35 cellular contexts compared by ENCODE assay signal in the genomic region with DNA sequence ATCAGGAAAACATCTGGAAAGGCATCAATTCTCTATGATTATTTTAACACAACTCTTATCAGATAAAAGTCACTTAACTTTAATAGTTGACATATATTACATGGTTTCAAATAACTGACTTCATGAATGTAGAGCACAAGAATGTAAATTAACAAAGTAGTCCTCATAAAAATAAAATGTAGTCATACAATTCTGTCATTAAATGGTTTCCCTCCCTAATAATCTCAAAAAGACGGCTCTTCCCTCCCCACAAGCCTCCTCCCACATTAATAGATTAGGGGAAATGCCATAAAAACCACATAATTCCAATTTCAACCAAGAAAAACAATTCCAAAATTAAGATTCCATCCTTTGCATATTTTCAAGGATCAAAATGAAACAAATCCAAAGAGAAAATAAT. TPM values are rescaled to one million over a fixed set of nuclear protein-coding genes. Genes with fewer than 3 reads are reported as not detected.
DNase-seq lines count a peak whose midpoint lies in the region; ATAC-seq, FAIRE-seq and TF ChIP-seq lines count a peak whose summit lies in the region.
"Had no signal": no experiment of that assay in that cellular context is flagged by ENCODE, and none has a peak within 500 bp of the region (broad histone marks: within the 10 kb centered on the region; RNA-seq: fewer than 3 reads in every experiment).

No MANE protein-coding gene starts in this region.

- H3K4me3 Mint-ChIP-seq in activated naive CD8-positive, alpha-beta T cell treated with anti-CD3 and anti-CD28 coated beads, Interleukin-2, amount 50 U/mL, for 24 hours: no peak overlapping the region
- H3K4me3 Mint-ChIP-seq in activated naive CD8-positive, alpha-beta T cell treated with anti-CD3 and anti-CD28 coated beads for 36 hours: no peak overlapping the region
- H3K4me3 Mint-ChIP-seq in mesothelial cell of epicardium (no peak overlapping the region), type B pancreatic cell (no peak overlapping the region)
- H3K4me3 Mint-ChIP-seq: activated T-cell treated with anti-CD3 and anti-CD28 coated beads, Interleukin-2, amount 50 U/mL, for 24 hours; endodermal cell had no signal

- H3K36me3 Mint-ChIP-seq in activated naive CD8-positive, alpha-beta T cell treated with anti-CD3 and anti-CD28 coated beads, Interleukin-2, amount 50 U/mL, for 24 hours (ENCODE audit: low read depth): peaks cover 9% of the 10 kb centered on the region
- H3K36me3 Mint-ChIP-seq in activated naive CD8-positive, alpha-beta T cell treated with anti-CD3 and anti-CD28 coated beads for 36 hours: peaks cover 11% of the 10 kb centered on the region
- H3K36me3 Mint-ChIP-seq in mesothelial cell of epicardium (peaks cover 10% of the 10 kb centered on the region), type B pancreatic cell (peaks cover 12% of the 10 kb centered on the region)

- no peaks in the 10 kb centered on the region for H3K9me3 Mint-ChIP-seq in activated naive CD8-positive, alpha-beta T cell treated with anti-CD3 and anti-CD28 coated beads, Interleukin-2, amount 50 U/mL, for 24 hours
- peaks cover 2% of the 10 kb centered on the region for H3K9me3 Mint-ChIP-seq in activated naive CD8-positive, alpha-beta T cell treated with anti-CD3 and anti-CD28 coated beads for 36 hours
- no peaks in the 10 kb centered on the region for H3K9me3 Mint-ChIP-seq in mesothelial cell of epicardium
- H3K9me3 Mint-ChIP-seq in type B pancreatic cell: no peaks in the 10 kb centered on the region
- H3K9me3 Mint-ChIP-seq: activated naive CD8-positive, alpha-beta T cell treated with anti-CD3 and anti-CD28 coated beads, Interleukin-2, amount 10 ng/mL, durations not matched to agents 7 days and 5 days; activated T-cell treated with anti-CD3 and anti-CD28 coated beads, Interleukin-2, amount 50 U/mL, for 24 hours; endodermal cell; naive thymus-derived CD8-positive, alpha-beta T cell; stimulated activated naive CD8-positive, alpha-beta T cell treated with anti-CD3 and anti-CD28 coated beads, Interleukin-15, amount 100 ng/mL, for 72 hours had no signal

- H3K4me1 Mint-ChIP-seq in activated naive CD8-positive, alpha-beta T cell treated with anti-CD3 and anti-CD28 coated beads, Interleukin-2, amount 50 U/mL, for 24 hours: peaks cover 23% of the 10 kb centered on the region
- H3K4me1 Mint-ChIP-seq in activated naive CD8-positive, alpha-beta T cell treated with anti-CD3 and anti-CD28 coated beads for 36 hours: peaks cover 19% of the 10 kb centered on the region
- peaks cover 35% of the 10 kb centered on the region for H3K4me1 Mint-ChIP-seq in mesothelial cell of epicardium
- peaks cover 13% of the 10 kb centered on the region for H3K4me1 Mint-ChIP-seq in type B pancreatic cell (ENCODE audit: unreplicated experiment)

- H3K27ac Mint-ChIP-seq in activated naive CD8-positive, alpha-beta T cell treated with anti-CD3 and anti-CD28 coated beads, Interleukin-2, amount 50 U/mL, for 24 hours: peak overlapping the region; percentile 50
- no peak overlapping the region for H3K27ac Mint-ChIP-seq in activated naive CD8-positive, alpha-beta T cell treated with anti-CD3 and anti-CD28 coated beads for 36 hours
- H3K27ac Mint-ChIP-seq in mesothelial cell of epicardium (peak overlapping the region; percentile 61), type B pancreatic cell (peak overlapping the region; percentile 26)
- H3K27ac Mint-ChIP-seq: activated T-cell treated with anti-CD3 and anti-CD28 coated beads, Interleukin-2, amount 50 U/mL, for 24 hours; endodermal cell had no signal

- TF ChIP-seq EP300 in esophagus muscularis mucosa (IDR thresholded peaks at IDR 0.05): no peak

- H3K4me1 ChIP-seq in esophagus muscularis mucosa: peaks cover 20 to 30% (median 23%) of the 10 kb centered on the region in 4 donors
- H3K4me1 ChIP-seq: uterus had no signal

- H3K27me3 ChIP-seq in esophagus muscularis mucosa: no peaks in the 10 kb centered on the region
- H3K27me3 ChIP-seq: gastrocnemius medialis, pancreas, uterus had no signal

- DNase-seq in activated naive CD8-positive, alpha-beta T cell treated with anti-CD3 and anti-CD28 coated beads, Interleukin-2, amount 50 U/mL, for 24 hours: no peak
- no peak for DNase-seq in activated naive CD8-positive, alpha-beta T cell treated with anti-CD3 and anti-CD28 coated beads for 36 hours
- no peak for DNase-seq in mesothelial cell of epicardium (ENCODE audit: low spot score in 2 of 2, unreplicated experiment in 2 of 2)
- DNase-seq in type B pancreatic cell (ENCODE audit: extremely low spot score, unreplicated experiment): no peak
- DNase-seq in RCC 7860 (ENCODE audit: low spot score): no peak
- DNase-seq in esophagus muscularis mucosa (ENCODE audit: extremely low spot score): no peak
- DNase-seq: activated CD4-positive, alpha-beta T cell treated with anti-CD3 and anti-CD28 coated beads, Interleukin-2, amount 50 U/mL, for 1 hour; activated effector memory CD4-positive, alpha-beta T cell treated with anti-CD3 and anti-CD28 coated beads, Interleukin-2, amount 50 U/mL, for 16 hours; activated naive CD8-positive, alpha-beta T cell treated with anti-CD3 and anti-CD28 coated beads, Interleukin-2, amount 10 ng/mL, durations not matched to agents 7 days and 5 days; activated T-cell treated with anti-CD3 and anti-CD28 coated beads, Interleukin-2, amount 50 U/mL, for 24 hours; AML-193; central memory CD4-positive, alpha-beta T cell; DMS153; endodermal cell; gastrocnemius medialis; H7; lower lobe of right lung; naive thymus-derived CD8-positive, alpha-beta T cell; NCI-H1417 treated with DMSO at 0.1 percent for 48 hours; NCI-H2081 treated with DMSO at 0.1 percent for 48 hours; NCI-H2227 treated with DMSO at 0.1 percent for 48 hours; NCI-H69; pancreas; retina; Right ventricle myocardium superior; small intestine; stimulated activated naive CD8-positive, alpha-beta T cell treated with anti-CD3 and anti-CD28 coated beads, Interleukin-15, amount 100 ng/mL, for 72 hours; T-helper 9 cell; uterus had no signal

- H3K36me3 ChIP-seq in esophagus muscularis mucosa: peaks cover 0 to 24% (median 17%) of the 10 kb centered on the region in 4 donors
- H3K36me3 ChIP-seq: pancreas, uterus had no signal

- no peak for TF ChIP-seq POLR2A in esophagus muscularis mucosa (IDR thresholded peaks at IDR 0.05; ENCODE audit: low read depth)

- H3K4me3 ChIP-seq in esophagus muscularis mucosa: no peak overlapping the region
- H3K4me3 ChIP-seq: gastrocnemius medialis, lower lobe of right lung, pancreas, uterus had no signal

- no peaks in the 10 kb centered on the region for H3K9me3 ChIP-seq in esophagus muscularis mucosa
- H3K9me3 ChIP-seq: gastrocnemius medialis, lower lobe of right lung, pancreas, uterus had no signal

- FAIRE-seq in RCC 7860 (lab: Jason Lieb, UNC): no peak
- FAIRE-seq: A204.1, GM12892, HepG2, pancreas, small intestine had no signal

- TF ChIP-seq CTCF in VCaP (conservative IDR thresholded peaks at IDR 0.05) (no peak), mesothelial cell of epicardium (IDR thresholded peaks at IDR 0.05; ENCODE audit: unreplicated experiment) (no peak), type B pancreatic cell (conservative IDR thresholded peaks at IDR 0.05) (no peak), esophagus muscularis mucosa (IDR thresholded peaks at IDR 0.05) (no peak)

- H3K27ac ChIP-seq in VCaP (peak overlapping the region; percentile 61; the same call in 1 of the 2 replicates), esophagus muscularis mucosa (replicated peaks in 1 of 4) (no peak overlapping the region)
- H3K27ac ChIP-seq: gastrocnemius medialis, lower lobe of right lung, pancreas had no signal

- WGBS in esophagus muscularis mucosa: 73% methylated on average over 1 of the region's 1 CpG

- intact Hi-C loops in esophagus muscularis mucosa (cut with DNase I): no loop called here

- no peaks in the 10 kb centered on the region for H3K27me3 Mint-ChIP-seq in activated naive CD8-positive, alpha-beta T cell treated with anti-CD3 and anti-CD28 coated beads, Interleukin-2, amount 50 U/mL, for 24 hours
- no peaks in the 10 kb centered on the region for H3K27me3 Mint-ChIP-seq in activated naive CD8-positive, alpha-beta T cell treated with anti-CD3 and anti-CD28 coated beads for 36 hours
- H3K27me3 Mint-ChIP-seq in mesothelial cell of epicardium (ENCODE audit: low read depth) (peaks cover 2% of the 10 kb centered on the region), type B pancreatic cell (no peaks in the 10 kb centered on the region)
- H3K27me3 Mint-ChIP-seq: activated naive CD8-positive, alpha-beta T cell treated with anti-CD3 and anti-CD28 coated beads, Interleukin-2, amount 10 ng/mL, durations not matched to agents 7 days and 5 days; activated T-cell treated with anti-CD3 and anti-CD28 coated beads, Interleukin-2, amount 50 U/mL, for 24 hours; naive thymus-derived CD8-positive, alpha-beta T cell; stimulated activated naive CD8-positive, alpha-beta T cell treated with anti-CD3 and anti-CD28 coated beads, Interleukin-15, amount 100 ng/mL, for 72 hours had no signal

- no peak for ATAC-seq in activated naive CD8-positive, alpha-beta T cell treated with anti-CD3 and anti-CD28 coated beads, Interleukin-2, amount 50 U/mL, for 24 hours
- ATAC-seq in HG03039 (IDR thresholded peaks at IDR 0.05; ENCODE audit: unreplicated experiment): no peak
- ATAC-seq: esophagus mucosa; gastrocnemius medialis; HepG2; lower lobe of right lung; naive thymus-derived CD8-positive, alpha-beta T cell; stimulated activated naive CD8-positive, alpha-beta T cell treated with anti-CD3 and anti-CD28 coated beads, Interleukin-15, amount 100 ng/mL, for 72 hours had no signal

RNA-seq across cellular contexts. Expression of a gene that starts 36.7 kb away (rescaled TPM):
- total RNA-seq in activated naive CD8-positive, alpha-beta T cell treated with anti-CD3 and anti-CD28 coated beads for 36 hours: 10 to 100 TPM; 30.7 to 36.2 TPM
- 34.1 to 36.6 TPM (median 35.8 TPM) in 3 replicates for total RNA-seq in mesothelial cell of epicardium
- 40.9 and 134 TPM in 2 replicates for total RNA-seq in type B pancreatic cell (ENCODE audit: low replicate concordance)
- 10 to 100 TPM; 14.5 to 25.3 (median 20.1) TPM for total RNA-seq in esophagus muscularis mucosa
